ENCODE assay signal across 1 cellular context in the genomic region with DNA sequence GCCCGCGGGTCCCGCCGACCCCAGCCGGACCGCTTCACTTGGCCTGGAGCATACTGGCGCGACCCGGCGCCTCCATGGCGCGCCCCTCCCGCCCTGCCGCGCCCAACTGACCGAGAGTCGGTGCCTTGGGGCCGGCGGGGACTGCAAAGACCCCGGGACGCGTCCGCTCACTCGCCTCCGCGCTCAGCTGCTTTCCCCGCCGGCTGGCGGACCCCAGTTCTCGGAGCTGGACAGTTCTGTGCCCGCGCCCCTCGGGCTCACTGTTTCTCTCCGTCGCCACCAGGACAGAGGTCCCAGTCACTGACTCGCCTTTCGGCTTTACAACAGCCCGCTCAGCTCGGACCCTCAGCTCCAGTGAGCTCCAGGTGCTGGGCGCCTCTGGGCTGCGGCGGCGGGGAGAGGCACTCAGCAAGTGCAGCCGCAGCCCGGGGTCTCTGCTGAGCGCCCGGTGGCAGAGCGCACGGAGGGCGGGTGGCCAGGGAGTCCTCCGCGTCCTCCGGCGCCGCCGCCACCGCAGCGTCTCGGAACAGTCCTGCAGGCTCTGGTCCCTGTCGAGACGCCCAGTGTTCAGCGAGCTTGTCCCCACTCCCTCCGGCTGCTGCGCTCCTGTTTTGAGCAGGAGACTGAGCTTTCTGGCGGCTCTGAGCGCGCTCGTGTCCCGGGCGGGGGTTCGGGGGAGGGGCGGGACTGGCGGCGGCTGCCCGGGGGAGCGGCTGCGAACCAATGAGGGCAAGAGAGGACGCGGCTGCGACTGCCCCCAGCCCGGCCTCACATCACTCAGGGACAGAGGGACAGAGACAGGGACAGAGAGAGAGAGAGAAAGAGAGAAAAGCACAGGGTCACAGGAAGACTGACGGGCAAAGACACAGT.
TF ChIP-seq lines count a peak whose summit lies in the region.

A gene (minus strand): TSS at position 637 of the 870 bp plus-strand sequence. CDS start 638 bp downstream, outside the sequence.

TF ChIP-seq in HepG2, 621 proteins besides CTCF, POLR2A, EP300 and RAD21 (continued from another document and continues in another):
- TF ChIP-seq ETV5 (CRISPR knock-in tag; IDR thresholded peaks at IDR 0.05; ENCODE audit: borderline replicate concordance) = no peak
- TF ChIP-seq ZNF430 (CRISPR knock-in tag; IDR thresholded peaks at IDR 0.05) = no peak
- no peak for TF ChIP-seq ATM (IDR thresholded peaks at IDR 0.05; ENCODE audit: borderline replicate concordance)
- no peak for TF ChIP-seq KLF12 (CRISPR knock-in tag; IDR thresholded peaks at IDR 0.05; ENCODE audit: borderline replicate concordance)
- TF ChIP-seq, protein P1, sequence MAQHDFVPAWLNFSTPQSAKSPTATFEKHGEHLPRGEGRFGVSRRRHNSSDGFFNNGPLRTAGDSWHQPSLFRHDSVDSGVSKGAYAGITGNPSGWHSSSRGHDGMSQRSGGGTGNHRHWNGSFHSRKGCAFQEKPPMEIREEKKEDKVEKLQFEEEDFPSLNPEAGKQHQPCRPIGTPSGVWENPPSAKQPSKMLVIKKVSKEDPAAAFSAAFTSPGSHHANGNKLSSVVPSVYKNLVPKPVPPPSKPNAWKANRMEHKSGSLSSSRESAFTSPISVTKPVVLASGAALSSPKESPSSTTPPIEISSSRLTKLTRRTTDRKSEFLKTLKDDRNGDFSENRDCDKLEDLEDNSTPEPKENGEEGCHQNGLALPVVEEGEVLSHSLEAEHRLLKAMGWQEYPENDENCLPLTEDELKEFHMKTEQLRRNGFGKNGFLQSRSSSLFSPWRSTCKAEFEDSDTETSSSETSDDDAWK (CRISPR knock-in tag; IDR thresholded peaks at IDR 0.05) = no peak
- TF ChIP-seq FOXK1 (CRISPR knock-in tag; IDR thresholded peaks at IDR 0.05; ENCODE audit: borderline replicate concordance, low read depth) = no peak
- TF ChIP-seq EZH2 (conservative IDR thresholded peaks at IDR 0.05; ENCODE audit: low read depth, low read length) = no peak
- TF ChIP-seq ZFY (CRISPR knock-in tag; IDR thresholded peaks at IDR 0.05) = no peak
- TF ChIP-seq, protein P2, sequence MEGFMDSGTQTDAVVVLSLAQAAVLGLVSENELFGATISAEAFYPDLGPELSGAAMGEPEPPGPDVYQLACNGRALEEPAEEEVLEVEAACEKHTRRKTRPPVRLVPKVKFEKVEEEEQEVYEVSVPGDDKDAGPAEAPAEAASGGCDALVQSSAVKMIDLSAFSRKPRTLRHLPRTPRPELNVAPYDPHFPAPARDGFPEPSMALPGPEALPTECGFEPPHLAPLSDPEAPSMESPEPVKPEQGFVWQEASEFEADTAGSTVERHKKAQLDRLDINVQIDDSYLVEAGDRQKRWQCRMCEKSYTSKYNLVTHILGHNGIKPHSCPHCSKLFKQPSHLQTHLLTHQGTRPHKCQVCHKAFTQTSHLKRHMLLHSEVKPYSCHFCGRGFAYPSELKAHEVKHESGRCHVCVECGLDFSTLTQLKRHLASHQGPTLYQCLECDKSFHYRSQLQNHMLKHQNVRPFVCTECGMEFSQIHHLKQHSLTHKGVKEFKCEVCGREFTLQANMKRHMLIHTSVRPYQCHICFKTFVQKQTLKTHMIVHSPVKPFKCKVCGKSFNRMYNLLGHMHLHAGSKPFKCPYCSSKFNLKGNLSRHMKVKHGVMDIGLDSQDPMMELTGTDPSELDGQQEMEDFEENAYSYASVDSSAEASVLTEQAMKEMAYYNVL (CRISPR knock-in tag; IDR thresholded peaks at IDR 0.05; ENCODE audit: borderline replicate concordance) = 0 out of 2 replicates have a peak, but pooled peaks have one; percentile 18
- TF ChIP-seq MAF1 (CRISPR knock-in tag; IDR thresholded peaks at IDR 0.05; ENCODE audit: borderline replicate concordance) = no peak
- no peak for TF ChIP-seq SP2 (CRISPR knock-in tag; IDR thresholded peaks at IDR 0.05)
- TF ChIP-seq ISX (CRISPR knock-in tag; conservative IDR thresholded peaks at IDR 0.05) = no peak
- peak; percentile 77 for TF ChIP-seq KDM2A (CRISPR knock-in tag; IDR thresholded peaks at IDR 0.05; ENCODE audit: borderline replicate concordance, low read depth)
- TF ChIP-seq ZNF780A (CRISPR knock-in tag; IDR thresholded peaks at IDR 0.05) = no peak
- TF ChIP-seq AKAP8 (CRISPR knock-in tag; IDR thresholded peaks at IDR 0.05) = peak; percentile 87; the same call in 1 of the 2 replicates
- no peak for TF ChIP-seq ZNF205 (CRISPR knock-in tag; IDR thresholded peaks at IDR 0.05)
- no peak for TF ChIP-seq RCOR2 (CRISPR knock-in tag; IDR thresholded peaks at IDR 0.05)
- no peak for TF ChIP-seq POLR2G (IDR thresholded peaks at IDR 0.05; ENCODE audit: low read depth, low read length)
- TF ChIP-seq, protein P3, sequence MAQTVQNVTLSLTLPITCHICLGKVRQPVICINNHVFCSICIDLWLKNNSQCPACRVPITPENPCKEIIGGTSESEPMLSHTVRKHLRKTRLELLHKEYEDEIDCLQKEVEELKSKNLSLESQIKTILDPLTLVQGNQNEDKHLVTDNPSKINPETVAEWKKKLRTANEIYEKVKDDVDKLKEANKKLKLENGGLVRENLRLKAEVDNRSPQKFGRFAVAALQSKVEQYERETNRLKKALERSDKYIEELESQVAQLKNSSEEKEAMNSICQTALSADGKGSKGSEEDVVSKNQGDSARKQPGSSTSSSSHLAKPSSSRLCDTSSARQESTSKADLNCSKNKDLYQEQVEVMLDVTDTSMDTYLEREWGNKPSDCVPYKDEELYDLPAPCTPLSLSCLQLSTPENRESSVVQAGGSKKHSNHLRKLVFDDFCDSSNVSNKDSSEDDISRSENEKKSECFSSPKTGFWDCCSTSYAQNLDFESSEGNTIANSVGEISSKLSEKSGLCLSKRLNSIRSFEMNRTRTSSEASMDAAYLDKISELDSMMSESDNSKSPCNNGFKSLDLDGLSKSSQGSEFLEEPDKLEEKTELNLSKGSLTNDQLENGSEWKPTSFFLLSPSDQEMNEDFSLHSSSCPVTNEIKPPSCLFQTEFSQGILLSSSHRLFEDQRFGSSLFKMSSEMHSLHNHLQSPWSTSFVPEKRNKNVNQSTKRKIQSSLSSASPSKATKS (CRISPR knock-in tag; IDR thresholded peaks at IDR 0.05) = no peak
- TF ChIP-seq ZNF788 (CRISPR knock-in tag; IDR thresholded peaks at IDR 0.05; ENCODE audit: borderline replicate concordance) = no peak
- TF ChIP-seq ZNF292 (CRISPR knock-in tag; IDR thresholded peaks at IDR 0.05; ENCODE audit: borderline replicate concordance, low read depth) = no peak
- TF ChIP-seq, protein P4, sequence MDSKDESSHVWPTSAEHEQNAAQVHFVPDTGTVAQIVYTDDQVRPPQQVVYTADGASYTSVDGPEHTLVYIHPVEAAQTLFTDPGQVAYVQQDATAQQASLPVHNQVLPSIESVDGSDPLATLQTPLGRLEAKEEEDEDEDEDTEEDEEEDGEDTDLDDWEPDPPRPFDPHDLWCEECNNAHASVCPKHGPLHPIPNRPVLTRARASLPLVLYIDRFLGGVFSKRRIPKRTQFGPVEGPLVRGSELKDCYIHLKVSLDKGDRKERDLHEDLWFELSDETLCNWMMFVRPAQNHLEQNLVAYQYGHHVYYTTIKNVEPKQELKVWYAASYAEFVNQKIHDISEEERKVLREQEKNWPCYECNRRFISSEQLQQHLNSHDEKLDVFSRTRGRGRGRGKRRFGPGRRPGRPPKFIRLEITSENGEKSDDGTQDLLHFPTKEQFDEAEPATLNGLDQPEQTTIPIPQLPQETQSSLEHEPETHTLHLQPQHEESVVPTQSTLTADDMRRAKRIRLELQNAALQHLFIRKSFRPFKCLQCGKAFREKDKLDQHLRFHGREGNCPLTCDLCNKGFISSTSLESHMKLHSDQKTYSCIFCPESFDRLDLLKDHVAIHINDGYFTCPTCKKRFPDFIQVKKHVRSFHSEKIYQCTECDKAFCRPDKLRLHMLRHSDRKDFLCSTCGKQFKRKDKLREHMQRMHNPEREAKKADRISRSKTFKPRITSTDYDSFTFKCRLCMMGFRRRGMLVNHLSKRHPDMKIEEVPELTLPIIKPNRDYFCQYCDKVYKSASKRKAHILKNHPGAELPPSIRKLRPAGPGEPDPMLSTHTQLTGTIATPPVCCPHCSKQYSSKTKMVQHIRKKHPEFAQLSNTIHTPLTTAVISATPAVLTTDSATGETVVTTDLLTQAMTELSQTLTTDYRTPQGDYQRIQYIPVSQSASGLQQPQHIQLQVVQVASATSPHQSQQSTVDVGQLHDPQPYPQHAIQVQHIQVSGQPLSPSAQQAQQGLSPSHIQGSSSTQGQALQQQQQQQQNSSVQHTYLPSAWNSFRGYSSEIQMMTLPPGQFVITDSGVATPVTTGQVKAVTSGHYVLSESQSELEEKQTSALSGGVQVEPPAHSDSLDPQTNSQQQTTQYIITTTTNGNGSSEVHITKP (CRISPR knock-in tag; IDR thresholded peaks at IDR 0.05; ENCODE audit: low read depth) = no peak
- TF ChIP-seq, protein P5, sequence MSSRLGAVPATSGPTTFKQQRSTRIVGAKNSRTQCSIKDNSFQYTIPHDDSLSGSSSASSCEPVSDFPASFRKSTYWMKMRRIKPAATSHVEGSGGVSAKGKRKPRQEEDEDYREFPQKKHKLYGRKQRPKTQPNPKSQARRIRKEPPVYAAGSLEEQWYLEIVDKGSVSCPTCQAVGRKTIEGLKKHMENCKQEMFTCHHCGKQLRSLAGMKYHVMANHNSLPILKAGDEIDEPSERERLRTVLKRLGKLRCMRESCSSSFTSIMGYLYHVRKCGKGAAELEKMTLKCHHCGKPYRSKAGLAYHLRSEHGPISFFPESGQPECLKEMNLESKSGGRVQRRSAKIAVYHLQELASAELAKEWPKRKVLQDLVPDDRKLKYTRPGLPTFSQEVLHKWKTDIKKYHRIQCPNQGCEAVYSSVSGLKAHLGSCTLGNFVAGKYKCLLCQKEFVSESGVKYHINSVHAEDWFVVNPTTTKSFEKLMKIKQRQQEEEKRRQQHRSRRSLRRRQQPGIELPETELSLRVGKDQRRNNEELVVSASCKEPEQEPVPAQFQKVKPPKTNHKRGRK (CRISPR knock-in tag; IDR thresholded peaks at IDR 0.05) = no peak
- no peak for TF ChIP-seq ATF1 (CRISPR knock-in tag; IDR thresholded peaks at IDR 0.05)
- TF ChIP-seq ZNF101 (CRISPR knock-in tag; IDR thresholded peaks at IDR 0.05; ENCODE audit: borderline replicate concordance, low read depth) = no peak
- TF ChIP-seq ZNF263 (CRISPR knock-in tag; IDR thresholded peaks at IDR 0.05) = 0 out of 2 replicates have a peak, but pooled peaks have one; percentile 30
- no peak for TF ChIP-seq NFKBIZ (CRISPR knock-in tag; IDR thresholded peaks at IDR 0.05)
- TF ChIP-seq GZF1 (CRISPR knock-in tag; IDR thresholded peaks at IDR 0.05) = no peak
- TF ChIP-seq ZNF138 (CRISPR knock-in tag; IDR thresholded peaks at IDR 0.05; ENCODE audit: low read depth) = no peak
- TF ChIP-seq NR2C2 (CRISPR knock-in tag; IDR thresholded peaks at IDR 0.05; ENCODE audit: borderline replicate concordance) = no peak
- TF ChIP-seq PRPF4 (IDR thresholded peaks at IDR 0.05; ENCODE audit: low read depth, low read length, poor library complexity, severe bottlenecking) = no peak
- 0 out of 2 replicates have a peak, but pooled peaks have one; percentile 23 for TF ChIP-seq ZNF749 (CRISPR knock-in tag; IDR thresholded peaks at IDR 0.05; ENCODE audit: borderline replicate concordance)
- TF ChIP-seq ZNF781 (CRISPR knock-in tag; IDR thresholded peaks at IDR 0.05; ENCODE audit: borderline replicate concordance, not compliant biosample characterization) = no peak
- TF ChIP-seq, protein P6, sequence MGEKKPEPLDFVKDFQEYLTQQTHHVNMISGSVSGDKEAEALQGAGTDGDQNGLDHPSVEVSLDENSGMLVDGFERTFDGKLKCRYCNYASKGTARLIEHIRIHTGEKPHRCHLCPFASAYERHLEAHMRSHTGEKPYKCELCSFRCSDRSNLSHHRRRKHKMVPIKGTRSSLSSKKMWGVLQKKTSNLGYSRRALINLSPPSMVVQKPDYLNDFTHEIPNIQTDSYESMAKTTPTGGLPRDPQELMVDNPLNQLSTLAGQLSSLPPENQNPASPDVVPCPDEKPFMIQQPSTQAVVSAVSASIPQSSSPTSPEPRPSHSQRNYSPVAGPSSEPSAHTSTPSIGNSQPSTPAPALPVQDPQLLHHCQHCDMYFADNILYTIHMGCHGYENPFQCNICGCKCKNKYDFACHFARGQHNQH (CRISPR knock-in tag; IDR thresholded peaks at IDR 0.05) = no peak
- TF ChIP-seq KLF11 (CRISPR knock-in tag; IDR thresholded peaks at IDR 0.05) = no peak
- no peak for TF ChIP-seq NR1H2 (CRISPR knock-in tag; IDR thresholded peaks at IDR 0.05; ENCODE audit: borderline replicate concordance, low read depth)
- no peak for TF ChIP-seq HOXA9 (CRISPR knock-in tag; IDR thresholded peaks at IDR 0.05; ENCODE audit: borderline replicate concordance)
- TF ChIP-seq MTF2 (CRISPR knock-in tag; IDR thresholded peaks at IDR 0.05; ENCODE audit: borderline replicate concordance) = no peak
- TF ChIP-seq NFE2L2 (IDR thresholded peaks at IDR 0.05; ENCODE audit: low read length) = no peak
- TF ChIP-seq, protein P7, sequence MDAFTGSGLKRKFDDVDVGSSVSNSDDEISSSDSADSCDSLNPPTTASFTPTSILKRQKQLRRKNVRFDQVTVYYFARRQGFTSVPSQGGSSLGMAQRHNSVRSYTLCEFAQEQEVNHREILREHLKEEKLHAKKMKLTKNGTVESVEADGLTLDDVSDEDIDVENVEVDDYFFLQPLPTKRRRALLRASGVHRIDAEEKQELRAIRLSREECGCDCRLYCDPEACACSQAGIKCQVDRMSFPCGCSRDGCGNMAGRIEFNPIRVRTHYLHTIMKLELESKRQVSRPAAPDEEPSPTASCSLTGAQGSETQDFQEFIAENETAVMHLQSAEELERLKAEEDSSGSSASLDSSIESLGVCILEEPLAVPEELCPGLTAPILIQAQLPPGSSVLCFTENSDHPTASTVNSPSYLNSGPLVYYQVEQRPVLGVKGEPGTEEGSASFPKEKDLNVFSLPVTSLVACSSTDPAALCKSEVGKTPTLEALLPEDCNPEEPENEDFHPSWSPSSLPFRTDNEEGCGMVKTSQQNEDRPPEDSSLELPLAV (CRISPR knock-in tag; conservative IDR thresholded peaks at IDR 0.05; ENCODE audit: low read depth) = no peak
- TF ChIP-seq NCOA5 (CRISPR knock-in tag; IDR thresholded peaks at IDR 0.05) = no peak
- TF ChIP-seq ZNF557 (CRISPR knock-in tag; IDR thresholded peaks at IDR 0.05) = no peak
- TF ChIP-seq ZNF496 (CRISPR knock-in tag; IDR thresholded peaks at IDR 0.05; ENCODE audit: insufficient replicate concordance) = no peak
- no peak for TF ChIP-seq ZFP36 (IDR thresholded peaks at IDR 0.05; ENCODE audit: borderline replicate concordance, low read depth, low read length, partially characterized antibody)
- TF ChIP-seq, protein P8, sequence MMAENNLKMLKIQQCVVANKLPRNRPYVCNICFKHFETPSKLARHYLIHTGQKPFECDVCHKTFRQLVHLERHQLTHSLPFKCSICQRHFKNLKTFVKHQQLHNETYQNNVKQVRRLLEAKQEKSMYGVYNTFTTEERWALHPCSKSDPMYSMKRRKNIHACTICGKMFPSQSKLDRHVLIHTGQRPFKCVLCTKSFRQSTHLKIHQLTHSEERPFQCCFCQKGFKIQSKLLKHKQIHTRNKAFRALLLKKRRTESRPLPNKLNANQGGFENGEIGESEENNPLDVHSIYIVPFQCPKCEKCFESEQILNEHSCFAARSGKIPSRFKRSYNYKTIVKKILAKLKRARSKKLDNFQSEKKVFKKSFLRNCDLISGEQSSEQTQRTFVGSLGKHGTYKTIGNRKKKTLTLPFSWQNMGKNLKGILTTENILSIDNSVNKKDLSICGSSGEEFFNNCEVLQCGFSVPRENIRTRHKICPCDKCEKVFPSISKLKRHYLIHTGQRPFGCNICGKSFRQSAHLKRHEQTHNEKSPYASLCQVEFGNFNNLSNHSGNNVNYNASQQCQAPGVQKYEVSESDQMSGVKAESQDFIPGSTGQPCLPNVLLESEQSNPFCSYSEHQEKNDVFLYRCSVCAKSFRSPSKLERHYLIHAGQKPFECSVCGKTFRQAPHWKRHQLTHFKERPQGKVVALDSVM (CRISPR knock-in tag; IDR thresholded peaks at IDR 0.05) = no peak
